Comparison of ENCODE assay signal across 18 cellular contexts in the genomic region with DNA sequence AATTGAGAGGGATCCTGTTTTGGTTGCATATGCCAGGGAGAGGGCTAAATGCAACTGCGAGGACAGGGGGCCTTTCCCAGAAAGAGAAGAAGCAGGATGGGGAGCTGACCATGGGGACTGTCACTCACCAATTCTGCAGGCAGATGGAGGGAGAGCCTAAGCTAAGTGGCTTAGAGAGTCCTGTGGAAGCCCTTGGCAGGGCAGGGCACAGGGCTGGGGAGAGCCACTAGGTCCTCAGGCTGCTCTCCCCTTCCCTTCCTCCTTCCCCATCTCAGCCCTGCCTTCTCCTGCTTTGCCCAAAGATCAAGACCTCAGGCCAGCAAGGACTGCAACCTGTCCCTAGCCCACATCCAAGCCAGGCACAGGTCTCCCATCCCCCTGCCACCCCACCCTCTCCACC. TPM values are rescaled to one million over a fixed set of nuclear protein-coding genes. Genes with fewer than 3 reads are reported as not detected.
DNase-seq lines count a peak whose midpoint lies in the region; ATAC-seq and TF ChIP-seq lines count a peak whose summit lies in the region.
"Had no signal": no experiment of that assay in that cellular context is flagged by ENCODE, and none has a peak within 500 bp of the region (broad histone marks: within the 10 kb centered on the region; RNA-seq: fewer than 3 reads in every experiment).

No MANE protein-coding gene starts in this region.

- DNase-seq in cardiac muscle cell (ENCODE audit: low read depth in 1 of 2, low spot score in 1 of 2) = peak in 1 of 2 donors; percentile 24
- no peak for DNase-seq in cardiac septum (ENCODE audit: low spot score)
- no peak for DNase-seq in ascending aorta (ENCODE audit: low spot score in 2 of 2)
- no peak for DNase-seq in mesenchymal stem cell
- no peak for DNase-seq in transverse colon
- DNase-seq in putamen (ENCODE audit: low spot score) = no peak
- DNase-seq: activated CD4-positive, alpha-beta T cell treated with anti-CD3 and anti-CD28 coated beads, Interleukin-2, amount 50 U/mL, for 4 hours; DMS53; NCI-H1092 treated with DMSO at 0.1 percent for 48 hours; NCI-H345; occipital lobe had no signal

- peak overlapping the region in 1 of 2 experiments; percentile 11 for H2BK12ac ChIP-seq in mesenchymal stem cell (ENCODE audit: low read length in 2 of 2)

- no peak for ATAC-seq in HG03469 (IDR thresholded peaks at IDR 0.05; ENCODE audit: unreplicated experiment)
- ATAC-seq in GM18867 (IDR thresholded peaks at IDR 0.05; ENCODE audit: unreplicated experiment) = no peak

- peak overlapping the region in 1 of 2 experiments; percentile 24 for H3K4ac ChIP-seq in mesenchymal stem cell (ENCODE audit: low read depth in 1 of 2, low read length in 2 of 2)

- TF ChIP-seq POLR2A in transverse colon (IDR thresholded peaks at IDR 0.05) = no peak

- H2BK5ac ChIP-seq in mesenchymal stem cell (ENCODE audit: low read depth, low read length, poor library complexity, severe bottlenecking) = no peak overlapping the region

- no peaks in the 10 kb centered on the region for H3K36me3 ChIP-seq in cardiac muscle cell
- H3K36me3 ChIP-seq in ascending aorta = no peaks in the 10 kb centered on the region
- H3K36me3 ChIP-seq in mesenchymal stem cell (ENCODE audit: control insufficient read depth in 1 of 2, insufficient read depth in 2 of 2, low read depth in 1 of 2, low read length in 2 of 2) = peaks cover 0 to 5% of the 10 kb centered on the region in 2 experiments
- H3K36me3 ChIP-seq in transverse colon = no peaks in the 10 kb centered on the region
- H3K36me3 ChIP-seq: heart left ventricle had no signal

- H3K4me3 ChIP-seq in cardiac muscle cell = no peak overlapping the region
- H3K4me3 ChIP-seq in ascending aorta = no peak overlapping the region
- H3K4me3 ChIP-seq in mesenchymal stem cell (ENCODE audit: insufficient read depth in 1 of 2, low read depth in 1 of 2, low read length in 2 of 2) = no peak overlapping the region
- no peak overlapping the region for H3K4me3 ChIP-seq in transverse colon

- no peak for TF ChIP-seq EP300 in transverse colon (IDR thresholded peaks at IDR 0.05; ENCODE audit: low read depth)

- no peak overlapping the region for H2AFZ ChIP-seq in mesenchymal stem cell (ENCODE audit: low read depth, low read length)

- H3K4me1 ChIP-seq in cardiac muscle cell (ENCODE audit: low read depth) (peaks cover 38% of the 10 kb centered on the region), ascending aorta (peaks cover 0 to 11% of the 10 kb centered on the region in 2 donors), mesenchymal stem cell (ENCODE audit: control insufficient read depth, insufficient read depth, low read depth, low read length) (peaks cover 14% of the 10 kb centered on the region), transverse colon (peaks cover 0 to 9% (median 0%) of the 10 kb centered on the region in 4 donors)

- H2BK15ac ChIP-seq in mesenchymal stem cell (ENCODE audit: low read depth, poor library complexity, severe bottlenecking) = no peak overlapping the region

- H3K14ac ChIP-seq in mesenchymal stem cell (ENCODE audit: low read length in 2 of 2) = peak overlapping the region in 1 of 2 experiments; percentile 35

- no peak for TF ChIP-seq CTCF in cardiac muscle cell (IDR thresholded peaks at IDR 0.05; ENCODE audit: low read depth, low read length)
- no peak for TF ChIP-seq CTCF in ascending aorta (IDR thresholded peaks at IDR 0.05)
- no peak for TF ChIP-seq CTCF in transverse colon (IDR thresholded peaks at IDR 0.05)

- in situ Hi-C loops in transverse colon (cut with MboI; ENCODE audit: low pct_ligation_motif_present in 1 of 4, low pct_unique_long_range_greater_than_20kb in 1 of 4, low sequenced_read_pairs in 3 of 4) = no loop called here

- WGBS in mesenchymal stem cell = 91% methylated on average over 1 of the region's 1 CpG
- 83 to 94% methylated on average over 1 of the region's 1 CpG for WGBS in transverse colon (ENCODE audit: low coverage in 1 of 2), 2 donors

- no peak overlapping the region for H2BK120ac ChIP-seq in mesenchymal stem cell (ENCODE audit: low read depth, low read length)

- no peak overlapping the region for H3K23ac ChIP-seq in mesenchymal stem cell (ENCODE audit: low read length in 2 of 2)

- H3K27ac ChIP-seq in cardiac muscle cell = peak overlapping the region; percentile 74
- H3K27ac ChIP-seq in ascending aorta = peak overlapping the region; percentile 45 to 47
- H3K27ac ChIP-seq in mesenchymal stem cell (ENCODE audit: low read length, poor library complexity, severe bottlenecking) = no peak overlapping the region
- H3K27ac ChIP-seq in transverse colon = peak overlapping the region; percentile 4 to 64 (median 31)

- no peak overlapping the region for H3K9ac ChIP-seq in mesenchymal stem cell (ENCODE audit: low read length)

- H3K18ac ChIP-seq in mesenchymal stem cell (ENCODE audit: low read depth in 1 of 2, low read length in 2 of 2) = peak overlapping the region in 1 of 2 experiments; percentile 18

- intact Hi-C loops in cardiac septum (cut with DNase I) (no loop called here), ascending aorta (cut with DNase I) (no loop called here), transverse colon (cut with DNase I; ENCODE audit: low total_unique reads) (no loop called here)

- H4K91ac ChIP-seq in mesenchymal stem cell (ENCODE audit: low read length) = peak overlapping the region; percentile 86

- H3K79me1 ChIP-seq in mesenchymal stem cell (replicated peaks; ENCODE audit: low read length, poor library complexity, severe bottlenecking) = peaks cover 4% of the 10 kb centered on the region

- no peak overlapping the region for H3K4me2 ChIP-seq in mesenchymal stem cell (ENCODE audit: low read length, poor library complexity, severe bottlenecking)

- H3K27me3 ChIP-seq in cardiac muscle cell (no peaks in the 10 kb centered on the region), ascending aorta (no peaks in the 10 kb centered on the region), mesenchymal stem cell (ENCODE audit: control insufficient read depth in 1 of 2, insufficient read depth in 1 of 2, low read length in 2 of 2) (peaks cover 0 to 5% of the 10 kb centered on the region in 2 experiments), transverse colon (no peaks in the 10 kb centered on the region)
- H3K27me3 ChIP-seq: heart left ventricle had no signal

- no peak overlapping the region for H4K8ac ChIP-seq in mesenchymal stem cell (ENCODE audit: low read length)

- no peak overlapping the region for H2AK5ac ChIP-seq in mesenchymal stem cell (ENCODE audit: low read length, severe bottlenecking)

- H3K9me3 ChIP-seq in cardiac muscle cell (ENCODE audit: low read depth) (no peaks in the 10 kb centered on the region), ascending aorta (no peaks in the 10 kb centered on the region), mesenchymal stem cell (ENCODE audit: control insufficient read depth, low read length) (no peaks in the 10 kb centered on the region), transverse colon (no peaks in the 10 kb centered on the region)

RNA-seq across cellular contexts. Expression of a gene that starts 24.4 kb away (rescaled TPM):
- 2.0 and 5.5 TPM in 2 replicates for total RNA-seq in cardiac muscle cell
- 1.2 and 5.0 TPM in 2 replicates for polyA plus RNA-seq in cardiac muscle cell
- not detected for total RNA-seq in cardiac septum
- not detected for total RNA-seq in ascending aorta
- not detected for polyA plus RNA-seq in mesenchymal stem cell (2013, experiment 1 of 2)
- not detected for polyA plus RNA-seq in mesenchymal stem cell (2013, experiment 2 of 2)
- not detected for total RNA-seq in transverse colon
- total RNA-seq: activated T-helper 2 cell treated with anti-CD3 and anti-CD28 coated beads, Interferon-gamma antibody, Interleukin-2, Interleukin-4, amounts not matched to agents 10 μg/mL and 5 μg/mL and 100 μg/mL, durations not matched to agents 14 hours and 24 hours and 36 hours; H4; left lobe of liver; T-helper 2 cell treated with Interferon-gamma antibody and Interleukin-4, amounts not matched to agents 100 ng/mL and 5 ng/mL, for 36 hours had no signal

RNA-seq across cellular contexts. Expression of a gene that starts 40.0 kb away (rescaled TPM):
- total RNA-seq in cardiac muscle cell = 15.5 and 25.9 TPM in 2 replicates
- 18.8 and 41.2 TPM in 2 replicates for polyA plus RNA-seq in cardiac muscle cell
- total RNA-seq in cardiac septum = 143 TPM
- total RNA-seq in ascending aorta = 320 TPM
- 178 TPM for polyA plus RNA-seq in mesenchymal stem cell (2013, experiment 1 of 2)
- 177 TPM for polyA plus RNA-seq in mesenchymal stem cell (2013, experiment 2 of 2)
- 100 to 1,000 TPM in 3 of 4 donors, 10 to 100 TPM in 1; 80.0 to 356 (median 200) TPM for total RNA-seq in transverse colon

RNA-seq across cellular contexts. Expression of a gene that starts 49.8 kb away (rescaled TPM):
- total RNA-seq in cardiac muscle cell = 0.25 and 0.63 TPM in 2 replicates
- polyA plus RNA-seq in cardiac muscle cell = 0.81 and 1.1 TPM in 2 replicates
- 6.4 TPM for total RNA-seq in cardiac septum
- 16.4 TPM for total RNA-seq in ascending aorta
- polyA plus RNA-seq in mesenchymal stem cell (2013, experiment 1 of 2) = 0.10 TPM
- 0.10 TPM for polyA plus RNA-seq in mesenchymal stem cell (2013, experiment 2 of 2)
- 1 to 10 TPM; 2.6 to 8.4 (median 6.3) TPM for total RNA-seq in transverse colon
